ENCODE assay signal across 8 cellular contexts in the genomic region with DNA sequence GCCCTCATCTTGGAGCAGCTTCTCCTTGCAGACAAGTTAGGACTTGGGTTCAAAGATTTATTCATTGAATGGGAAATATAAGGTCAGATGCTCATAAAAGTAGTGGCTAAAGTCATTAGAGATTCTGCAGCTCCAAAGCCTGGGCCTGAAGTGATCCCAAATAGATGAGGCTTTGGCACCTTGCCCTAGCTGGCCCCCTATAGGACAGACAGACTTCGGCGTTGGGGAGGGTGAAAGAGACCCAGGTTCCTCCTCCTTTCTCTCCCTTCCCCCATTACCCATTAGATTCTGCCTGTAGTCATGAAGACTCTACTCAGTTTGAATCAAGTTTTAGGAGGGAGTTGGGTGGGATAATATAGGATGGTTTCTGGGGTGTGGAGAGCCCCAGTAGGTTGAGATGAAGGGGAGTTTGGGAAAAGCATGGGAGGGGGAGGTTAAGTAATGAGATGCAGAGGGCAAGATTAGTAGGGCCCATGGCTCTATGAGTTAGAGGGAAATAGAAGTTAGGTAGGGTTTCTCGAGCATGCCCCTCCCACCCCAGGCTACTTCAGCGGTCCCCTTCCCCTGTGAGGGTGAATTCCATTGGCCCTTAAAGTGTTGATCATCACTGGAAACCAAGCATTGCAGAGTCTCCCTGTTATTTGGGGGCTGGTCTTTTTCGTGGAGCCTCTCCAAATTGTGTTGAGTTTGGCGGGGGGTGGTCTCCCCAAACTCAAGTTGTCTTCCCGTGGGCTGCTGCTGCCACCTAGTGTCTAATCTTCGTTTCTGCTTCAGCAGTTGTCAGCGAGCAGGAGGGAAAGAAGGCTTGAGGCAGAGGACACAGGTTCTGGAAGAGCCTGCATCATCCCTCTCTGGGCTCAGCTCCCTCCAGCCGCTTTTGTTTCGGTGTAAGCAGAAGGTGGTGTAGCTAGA. TPM values are rescaled to one million over a fixed set of nuclear protein-coding genes. Genes with fewer than 3 reads are reported as not detected.
DNase-seq lines count a peak whose midpoint lies in the region; ATAC-seq, FAIRE-seq and TF ChIP-seq lines count a peak whose summit lies in the region.

No MANE protein-coding gene starts in this region.

- no peak overlapping the region for H4K8ac ChIP-seq in H1 (ENCODE audit: extremely low read depth, insufficient read depth, low read length)

- no peaks in the 10 kb centered on the region for H3K9me3 ChIP-seq in H1 (ENCODE audit: insufficient read depth in 2 of 2, low read depth in 1 of 2, low read length in 1 of 2)
- no peaks in the 10 kb centered on the region for H3K9me3 ChIP-seq in vagina

- H2BK5ac ChIP-seq in H1 (ENCODE audit: low read depth, low read length) = no peak overlapping the region; the same call in 1 of the 2 replicates

- no peaks in the 10 kb centered on the region for H3K36me3 Mint-ChIP-seq in activated CD4-positive, alpha-beta memory T cell treated with anti-CD3 and anti-CD28 coated beads, Interleukin-2, amount 10 ng/mL, durations not matched to agents 7 days and 5 days (ENCODE audit: low read depth)
- H3K36me3 Mint-ChIP-seq in natural killer cell treated with Interleukin-12 subunit alpha and Interleukin-12 subunit beta and Interleukin-15 and Interleukin-18, amount 100 ng/mL, for 72 hours = no peaks in the 10 kb centered on the region

- no peak overlapping the region for H3K56ac ChIP-seq in H1 (replicated peaks; ENCODE audit: insufficient read length, low read depth, low read length)

- H2BK15ac ChIP-seq in H1 (ENCODE audit: low read length) = no peak overlapping the region; the same call in 1 of the 2 replicates

- intact Hi-C loops in vagina (cut with DNase I) = loop anchor here (2.0 to 10.0 kb wide), 3 partner anchors 49 to 301 kb away; no protein-coding TSS in a partner anchor

- peaks cover 0 to 15% of the 10 kb centered on the region in 2 experiments; a peak in 3 of 4 replicates for H3K79me2 ChIP-seq in H1 (ENCODE audit: control insufficient read depth in 1 of 2, insufficient read depth in 2 of 2, low read length in 2 of 2)

- H3K27me3 ChIP-seq in H1 (replicated peaks in 1 of 4; ENCODE audit: control insufficient read depth in 3 of 4, extremely low read depth in 1 of 4, insufficient read depth in 3 of 4, low read length in 3 of 4) (no peaks in the 10 kb centered on the region), vagina (no peaks in the 10 kb centered on the region)

- H3K4me1 ChIP-seq in H1 (replicated peaks in 1 of 4; ENCODE audit: control insufficient read depth in 3 of 4, insufficient read depth in 4 of 4, low read length in 3 of 4) (peaks cover 20 to 39% (median 28%) of the 10 kb centered on the region in 4 experiments), vagina (peaks cover 47% of the 10 kb centered on the region)

- no peak overlapping the region for H2BK120ac ChIP-seq in H1 (replicated peaks; ENCODE audit: low read depth, low read length)

- H3K9ac ChIP-seq in H1 (replicated peaks in 1 of 4; ENCODE audit: extremely low read depth in 1 of 4, low read depth in 3 of 4, low read length in 3 of 4) = no peak overlapping the region

- H2AFZ ChIP-seq in H1 (ENCODE audit: low read length) = no peak overlapping the region

- H3K36me3 ChIP-seq in H1 (ENCODE audit: control insufficient read depth in 2 of 4, insufficient read depth in 4 of 4, low read length in 3 of 4) (no peaks in the 10 kb centered on the region), vagina (no peaks in the 10 kb centered on the region)

- peak overlapping the region; percentile 57; the same call in 1 of the 2 replicates for H2BK20ac ChIP-seq in H1 (ENCODE audit: low read length)

- no peak overlapping the region for H3K4me3 Mint-ChIP-seq in activated CD4-positive, alpha-beta memory T cell treated with anti-CD3 and anti-CD28 coated beads, Interleukin-2, amount 10 ng/mL, durations not matched to agents 7 days and 5 days
- peak overlapping the region; percentile 94 for H3K4me3 Mint-ChIP-seq in natural killer cell treated with Interleukin-12 subunit alpha and Interleukin-12 subunit beta and Interleukin-15 and Interleukin-18, amount 100 ng/mL, for 72 hours

- peaks cover 6 to 11% of the 10 kb centered on the region in 2 experiments for H4K20me1 ChIP-seq in H1 (replicated peaks in 1 of 2; ENCODE audit: control insufficient read depth in 1 of 2, insufficient read depth in 2 of 2, low read length in 2 of 2)

- peaks cover 32% of the 10 kb centered on the region for H3K4me1 Mint-ChIP-seq in activated CD4-positive, alpha-beta memory T cell treated with anti-CD3 and anti-CD28 coated beads, Interleukin-2, amount 10 ng/mL, durations not matched to agents 7 days and 5 days
- H3K4me1 Mint-ChIP-seq in natural killer cell treated with Interleukin-12 subunit alpha and Interleukin-12 subunit beta and Interleukin-15 and Interleukin-18, amount 100 ng/mL, for 72 hours (ENCODE audit: low read depth in 2 of 2) = peaks cover 27 to 45% of the 10 kb centered on the region in 2 donors

- CTCF ChIA-PET in activated CD4-positive, alpha-beta memory T cell treated with anti-CD3 and anti-CD28 coated beads, Interleukin-2, amount 10 ng/mL, durations not matched to agents 7 days and 5 days (lab: Charles Lee) = interaction anchor here (0.6 to 18.2 kb wide), 35 partner anchors 10 to 310 kb away, joined by 3 to 448 read pairs (median 5); partner anchors contain the start of genes IFI6 and WASF2
- CTCF ChIA-PET in H1 (lab: Charles Lee; ENCODE audit: partially characterized antibody) = interaction anchor here (0.5 to 37.8 kb wide), 61 partner anchors 10 to 597 kb away, joined by 3 to 1807 read pairs (median 6); partner anchors contain the start of genes FAM76A, GPR3, IFI6 and MAP3K6

- no peak overlapping the region for H3K27ac Mint-ChIP-seq in activated CD4-positive, alpha-beta memory T cell treated with anti-CD3 and anti-CD28 coated beads, Interleukin-2, amount 10 ng/mL, durations not matched to agents 7 days and 5 days
- H3K27ac Mint-ChIP-seq in natural killer cell treated with Interleukin-12 subunit alpha and Interleukin-12 subunit beta and Interleukin-15 and Interleukin-18, amount 100 ng/mL, for 72 hours = no peak overlapping the region

- H3K9me3 Mint-ChIP-seq in activated CD4-positive, alpha-beta memory T cell treated with anti-CD3 and anti-CD28 coated beads, Interleukin-2, amount 10 ng/mL, durations not matched to agents 7 days and 5 days = no peaks in the 10 kb centered on the region
- H3K9me3 Mint-ChIP-seq in natural killer cell treated with Interleukin-12 subunit alpha and Interleukin-12 subunit beta and Interleukin-15 and Interleukin-18, amount 100 ng/mL, for 72 hours = no peaks in the 10 kb centered on the region

- no peak for ATAC-seq in natural killer cell treated with Interleukin-12 subunit alpha and Interleukin-12 subunit beta and Interleukin-15 and Interleukin-18, amount 100 ng/mL, for 72 hours

- peaks cover 5% of the 10 kb centered on the region for H3K27me3 Mint-ChIP-seq in activated CD4-positive, alpha-beta memory T cell treated with anti-CD3 and anti-CD28 coated beads, Interleukin-2, amount 10 ng/mL, durations not matched to agents 7 days and 5 days
- no peaks in the 10 kb centered on the region for H3K27me3 Mint-ChIP-seq in natural killer cell treated with Interleukin-12 subunit alpha and Interleukin-12 subunit beta and Interleukin-15 and Interleukin-18, amount 100 ng/mL, for 72 hours

- H3K4ac ChIP-seq in H1 (replicated peaks; ENCODE audit: insufficient read length, low read depth, low read length) = no peak overlapping the region

- H3K79me1 ChIP-seq in H1 (ENCODE audit: low read depth, low read length) = peaks cover 3% of the 10 kb centered on the region; the same call in 1 of the 2 replicates

- H3K4me2 ChIP-seq in H1 (ENCODE audit: insufficient read depth in 1 of 2, low read depth in 2 of 2, low read length in 2 of 2) = peak overlapping the region in 1 of 2 experiments; percentile 57

- TF ChIP-seq POLR2A in H1 (IDR thresholded peaks at IDR 0.05; ENCODE audit: control extremely low read depth in 1 of 2, low read depth in 2 of 2, low read length in 2 of 2) (no peak), vagina (IDR thresholded peaks at IDR 0.05) (no peak)

- H4K91ac ChIP-seq in H1 (replicated peaks; ENCODE audit: insufficient read length, low read length) = peak overlapping the region; percentile 58

- WGBS in H1 (ENCODE audit: extremely low coverage in 1 of 2, insufficient coverage in 1 of 2, insufficient read length in 1 of 2, insufficient replicate concordance in 2 of 2, low coverage in 1 of 2, low lambda C conversion rate in 2 of 2, missing lambda C conversion rate in 1 of 2), 2 experiments = 7% methylated on average over 11 of the region's 11 CpGs; no CpG with 5 or more reads in 1 of the 2 experiments

- 0 out of 2 replicates have a peak overlapping the region, but pooled peaks have one; percentile 75 for H2AK5ac ChIP-seq in H1 (ENCODE audit: low read depth, low read length)

- no peak overlapping the region for H3K27ac ChIP-seq in H1 (ENCODE audit: low read depth, low read length)
- H3K27ac ChIP-seq in vagina = peak overlapping the region; percentile 10

- H3K23me2 ChIP-seq in H1 (ENCODE audit: low read depth, low read length) = peaks cover 8% of the 10 kb centered on the region

- H3K18ac ChIP-seq in H1 (ENCODE audit: extremely low read depth, low read length) = no peak overlapping the region; the same call in 1 of the 2 replicates

- no peak for TF ChIP-seq EP300 in H1 (IDR thresholded peaks at IDR 0.05; ENCODE audit: borderline replicate concordance in 1 of 2, low read depth in 2 of 2, low read length in 2 of 2)

- H3K23ac ChIP-seq in H1 (ENCODE audit: insufficient read length) = no peak overlapping the region

- DNase-seq in Ammon's horn (ENCODE audit: low spot score) (peak; percentile 81), GM20000 (ENCODE audit: low spot score) (peak; percentile 72), NCI-H69 (lab: John Stamatoyannopoulos, UW) (peak; percentile 64), H1 (ENCODE audit: low read depth in 1 of 2, low spot score in 2 of 2) (peak in 1 of 2 experiments; percentile 86), vagina (ENCODE audit: extremely low spot score in 2 of 2) (no peak), NCI-H2029 (lab: John Stamatoyannopoulos, UW) (no peak)
- peak; percentile 61 for DNase-seq in activated CD4-positive, alpha-beta memory T cell treated with anti-CD3 and anti-CD28 coated beads, Interleukin-2, amount 10 ng/mL, durations not matched to agents 7 days and 5 days
- no peak for DNase-seq in natural killer cell treated with Interleukin-12 subunit alpha and Interleukin-12 subunit beta and Interleukin-15 and Interleukin-18, amount 100 ng/mL, for 72 hours (ENCODE audit: low spot score)

- no peak overlapping the region for H3K14ac ChIP-seq in H1 (ENCODE audit: insufficient read length)

- H3K4me3 ChIP-seq in H1 (ENCODE audit: extremely low read depth in 1 of 4, insufficient read depth in 2 of 4, low read depth in 3 of 4, low read length in 4 of 4) = peak overlapping the region in 1 of 4 experiments; percentile 37; a peak in 3 of 8 replicates
- H3K4me3 ChIP-seq in vagina = no peak overlapping the region

- POLR2A ChIA-PET in activated CD4-positive, alpha-beta memory T cell treated with anti-CD3 and anti-CD28 coated beads, Interleukin-2, amount 10 ng/mL, durations not matched to agents 7 days and 5 days (lab: Charles Lee) = interaction anchor here (1.4 to 14.4 kb wide), 5 partner anchors 12 to 210 kb away, joined by 3 to 132 read pairs (median 25); no protein-coding TSS in a partner anchor
- POLR2A ChIA-PET in H1 (lab: Charles Lee; ENCODE audit: partially characterized antibody) = interaction anchor here (0.8 to 6.4 kb wide), 19 partner anchors 9 to 255 kb away, joined by 3 to 97 read pairs (median 4); no protein-coding TSS in a partner anchor

- FAIRE-seq in H1 (lab: Jason Lieb, UNC) = peak; percentile 88

- TF ChIP-seq RAD21 in H1 (IDR thresholded peaks at IDR 0.05 in 1 of 2, conservative IDR thresholded peaks at IDR 0.05 in 1 of 2; ENCODE audit: low read depth in 2 of 2, low read length in 2 of 2) = peak; percentile 98 to 99

- H2BK12ac ChIP-seq in H1 (ENCODE audit: low read depth, low read length) = no peak overlapping the region; the same call in 1 of the 2 replicates

- TF ChIP-seq CTCF in GM20000 (IDR thresholded peaks at IDR 0.05; ENCODE audit: extremely low read depth, missing control alignments) (peak; percentile 78), H1 (IDR thresholded peaks at IDR 0.05; ENCODE audit: control extremely low read depth in 1 of 3, insufficient read depth in 1 of 3, low read depth in 1 of 3, low read length in 3 of 3) (peak in 2 of 3 experiments; percentile 89 to 95; a peak in 3 of 4 replicates), vagina (IDR thresholded peaks at IDR 0.05) (peak; percentile 88 to 95 (median 89))

- no peak overlapping the region for H4K5ac ChIP-seq in H1 (ENCODE audit: insufficient read length, low read depth, low read length)

RNA-seq across cellular contexts. Expression of gene AHDC1, which starts 2.1 kb away (rescaled TPM):
- total RNA-seq in activated CD4-positive, alpha-beta memory T cell treated with anti-CD3 and anti-CD28 coated beads, Interleukin-2, amount 10 ng/mL, durations not matched to agents 7 days and 5 days = 10 to 100 TPM; 16.9 to 18.9 TPM
- 35.1 and 39.4 TPM in 2 replicates for total RNA-seq in H1 (2021; fragmentation: NEBNext Ultra II Directional; extraction: Animal tissue kit (Norgen Biotek cat#: 25700))
- 4.4 and 8.6 TPM in 2 replicates for polyA plus RNA-seq in H1 (2011; rRNA removed)
- 3.3 TPM for polyA plus RNA-seq in H1 (2011; cell fraction: cytosol; rRNA removed)
- 17.1 TPM for polyA plus RNA-seq in H1 (2011; cell fraction: nucleus; rRNA removed)
- 18.4 to 23.0 TPM (median 21.1 TPM) in 4 replicates for polyA plus RNA-seq in H1 (2012, experiment 1 of 2)
- polyA plus RNA-seq in H1 (2012, experiment 2 of 2) = 17.0 TPM
- 11.2 TPM for polyA plus RNA-seq in H1 (2013, experiment 1 of 2)
- 11.1 TPM for polyA plus RNA-seq in H1 (2013, experiment 2 of 2)
- 4.4 and 6.1 TPM in 2 replicates for polyA minus RNA-seq in H1 (2011; rRNA and poly(A)+ RNA removed)
- polyA minus RNA-seq in H1 (2011; cell fraction: cytosol; rRNA and poly(A)+ RNA removed) = 11.9 TPM
- 10.5 TPM for polyA minus RNA-seq in H1 (2011; cell fraction: nucleus; rRNA and poly(A)+ RNA removed)
- 10 to 100 TPM; 38.8 to 42.9 TPM for total RNA-seq in natural killer cell treated with Interleukin-12 subunit alpha and Interleukin-12 subunit beta and Interleukin-15 and Interleukin-18, amount 100 ng/mL, for 72 hours
- 62.4 TPM for total RNA-seq in vagina

RNA-seq across cellular contexts. Expression of gene FGR, which starts 28.9 kb away (rescaled TPM):
- total RNA-seq in activated CD4-positive, alpha-beta memory T cell treated with anti-CD3 and anti-CD28 coated beads, Interleukin-2, amount 10 ng/mL, durations not matched to agents 7 days and 5 days = not detected
- total RNA-seq in H1 (2021; fragmentation: NEBNext Ultra II Directional; extraction: Animal tissue kit (Norgen Biotek cat#: 25700)) = 0.22 and 0.36 TPM in 2 replicates
- 0.86 and 0.95 TPM in 2 replicates for polyA plus RNA-seq in H1 (2011; rRNA removed)
- polyA plus RNA-seq in H1 (2011; cell fraction: cytosol; rRNA removed) = 0.62 TPM
- 1.6 TPM for polyA plus RNA-seq in H1 (2011; cell fraction: nucleus; rRNA removed)
- 0.39 to 0.50 TPM (median 0.42 TPM) in 3 of 4 replicates, not detected in the other for polyA plus RNA-seq in H1 (2012, experiment 1 of 2)
- polyA plus RNA-seq in H1 (2012, experiment 2 of 2) = 0.18 TPM
- 0.34 TPM for polyA plus RNA-seq in H1 (2013, experiment 1 of 2)
- 0.33 TPM for polyA plus RNA-seq in H1 (2013, experiment 2 of 2)
- 0.57 and 1.2 TPM in 2 replicates for polyA minus RNA-seq in H1 (2011; rRNA and poly(A)+ RNA removed)
- not detected for polyA minus RNA-seq in H1 (2011; cell fraction: cytosol; rRNA and poly(A)+ RNA removed)
- 0.60 TPM for polyA minus RNA-seq in H1 (2011; cell fraction: nucleus; rRNA and poly(A)+ RNA removed)
- total RNA-seq in natural killer cell treated with Interleukin-12 subunit alpha and Interleukin-12 subunit beta and Interleukin-15 and Interleukin-18, amount 100 ng/mL, for 72 hours = 10 to 100 TPM; 14.2 to 60.0 TPM
- 18.4 TPM for total RNA-seq in vagina

Comparison
In these comparisons a context has a peak if more than half of its experiments do, and no peak if none do; other contexts are left out.
1. DNase-seq: peak in Ammon's horn (single experiment), GM20000 (single experiment), NCI-H69 (single experiment) and activated CD4-positive, alpha-beta memory T cell treated with anti-CD3 and anti-CD28 coated beads, Interleukin-2, amount 10 ng/mL, durations not matched to agents 7 days and 5 days (single experiment); none in natural killer cell treated with Interleukin-12 subunit alpha and Interleukin-12 subunit beta and Interleukin-15 and Interleukin-18, amount 100 ng/mL, for 72 hours (single experiment), vagina (0 of 2) and NCI-H2029 (single experiment).
2. RNA of gene FGR, which starts 28.9 kb away (total RNA-seq): 14.2 to 60.0 TPM in natural killer cell treated with Interleukin-12 subunit alpha and Interleukin-12 subunit beta and Interleukin-15 and Interleukin-18, amount 100 ng/mL, for 72 hours and 18.4 TPM in vagina (single experiment); 0.22 to 0.36 TPM in H1 and not detected in activated CD4-positive, alpha-beta memory T cell treated with anti-CD3 and anti-CD28 coated beads, Interleukin-2, amount 10 ng/mL, durations not matched to agents 7 days and 5 days; every median in the first group is over 10 times any median in the second.
3. Peak in every context shown above with its lines, with median percentiles within 50 percentile points of each other: CTCF ChIP-seq.